In genomic region chr14:32453857-32454810, GRCh38 we compare ENCODE assay signal across 16 cellular contexts.
DNase-seq lines count a peak whose midpoint lies in the region; ATAC-seq, FAIRE-seq and TF ChIP-seq lines count a peak whose summit lies in the region.
"Had no signal": no experiment of that assay in that cellular context is flagged by ENCODE, and none has a peak within 500 bp of the region (broad histone marks: within the 10 kb centered on the region; RNA-seq: fewer than 3 reads in every experiment).

No MANE protein-coding gene starts in this region.

- DNase-seq in DMS53 (lab: John Stamatoyannopoulos, UW): peak; percentile 0
- DNase-seq in DMS53 treated with DMSO at 0.1 percent for 48 hours (lab: John Stamatoyannopoulos, UW; ENCODE audit: unreplicated experiment): no peak
- no peak for DNase-seq in right atrium auricular region (ENCODE audit: low spot score)
- DNase-seq in pancreas: no peak
- no peak for DNase-seq in SW480 (ENCODE audit: low spot score)
- DNase-seq in globus pallidus (ENCODE audit: low spot score): no peak
- DNase-seq: activated effector memory CD4-positive, alpha-beta T cell treated with anti-CD3 and anti-CD28 coated beads, Interleukin-2, amount 50 U/mL, for 16 hours; DMS 273 treated with DMSO at 0.1 percent for 48 hours; NCI-H1436; NCI-H82; nucleus accumbens; stimulated activated CD4-positive, alpha-beta T cell treated with anti-CD3 and anti-CD28 coated beads, Interleukin-4, amount 100 ng/mL, for 24 hours had no signal

- H3K4me3 ChIP-seq in right atrium auricular region (no peak overlapping the region), stomach smooth muscle (ENCODE audit: low read length in 2 of 2) (no peak overlapping the region), pancreas (no peak overlapping the region)
- H3K4me3 ChIP-seq: BLaER1 treated with 17β-estradiol and CSF1 and Interleukin-3, amounts not matched to agents 10 nM and 100 nM had no signal

- no peak for ATAC-seq in pancreas

- H3K9me3 ChIP-seq in right atrium auricular region (no peaks in the 10 kb centered on the region), stomach smooth muscle (ENCODE audit: control insufficient read depth in 2 of 2, low read length in 2 of 2) (no peaks in the 10 kb centered on the region), pancreas (no peaks in the 10 kb centered on the region)

- H3K27ac ChIP-seq in right atrium auricular region (peak overlapping the region; percentile 64), stomach smooth muscle (ENCODE audit: low read length) (peak overlapping the region; percentile 38), pancreas (no peak overlapping the region)
- H3K27ac ChIP-seq: 22Rv1; BLaER1 treated with 17β-estradiol and CSF1 and Interleukin-3, amounts not matched to agents 10 nM and 100 nM had no signal

- no peak for TF ChIP-seq CTCF in right atrium auricular region (IDR thresholded peaks at IDR 0.05)
- TF ChIP-seq CTCF in pancreas (IDR thresholded peaks at IDR 0.05): no peak

- intact Hi-C loops in pancreas (cut with DNase I): no loop called here

- H3K27me3 ChIP-seq in right atrium auricular region: no peaks in the 10 kb centered on the region
- H3K27me3 ChIP-seq in stomach smooth muscle (ENCODE audit: control insufficient read depth in 1 of 2, insufficient read depth in 2 of 2, low read length in 2 of 2): no peaks in the 10 kb centered on the region
- H3K27me3 ChIP-seq in pancreas: no peaks in the 10 kb centered on the region
- H3K27me3 ChIP-seq: BLaER1 treated with 17β-estradiol and CSF1 and Interleukin-3, amounts not matched to agents 10 nM and 100 nM had no signal

- H3K36me3 ChIP-seq in right atrium auricular region: no peaks in the 10 kb centered on the region
- no peaks in the 10 kb centered on the region for H3K36me3 ChIP-seq in stomach smooth muscle (ENCODE audit: control insufficient read depth in 2 of 2, insufficient read depth in 2 of 2, low read length in 2 of 2)
- no peaks in the 10 kb centered on the region for H3K36me3 ChIP-seq in pancreas
- H3K36me3 ChIP-seq: BLaER1 treated with 17β-estradiol and CSF1 and Interleukin-3, amounts not matched to agents 10 nM and 100 nM had no signal

- H3K4me1 ChIP-seq in right atrium auricular region: peaks cover 0 to 6% of the 10 kb centered on the region in 2 donors
- peaks cover 6% of the 10 kb centered on the region for H3K4me1 ChIP-seq in stomach smooth muscle (ENCODE audit: control insufficient read depth, insufficient read depth, low read length)
- H3K4me1 ChIP-seq in pancreas: no peaks in the 10 kb centered on the region

- H3K9ac ChIP-seq in stomach smooth muscle (ENCODE audit: low read length in 2 of 2): no peak overlapping the region
- H3K9ac ChIP-seq: BLaER1 treated with 17β-estradiol and CSF1 and Interleukin-3, amounts not matched to agents 10 nM and 100 nM had no signal

- 75 to 84% methylated on average over 9 of the region's 9 CpGs for WGBS in pancreas, 2 donors

- FAIRE-seq in TTC549 (lab: Jason Lieb, UNC): peak; percentile 77
- FAIRE-seq in pancreas (lab: Jason Lieb, UNC): no peak

Comparison
In these comparisons a context has a peak if more than half of its experiments do, and no peak if none do; other contexts are left out.
1. H3K27ac ChIP-seq: peak in right atrium auricular region (2 of 2) and stomach smooth muscle (single experiment); none in pancreas (0 of 4).